ENCODE assay signal across 22 cellular contexts in the genomic region with DNA sequence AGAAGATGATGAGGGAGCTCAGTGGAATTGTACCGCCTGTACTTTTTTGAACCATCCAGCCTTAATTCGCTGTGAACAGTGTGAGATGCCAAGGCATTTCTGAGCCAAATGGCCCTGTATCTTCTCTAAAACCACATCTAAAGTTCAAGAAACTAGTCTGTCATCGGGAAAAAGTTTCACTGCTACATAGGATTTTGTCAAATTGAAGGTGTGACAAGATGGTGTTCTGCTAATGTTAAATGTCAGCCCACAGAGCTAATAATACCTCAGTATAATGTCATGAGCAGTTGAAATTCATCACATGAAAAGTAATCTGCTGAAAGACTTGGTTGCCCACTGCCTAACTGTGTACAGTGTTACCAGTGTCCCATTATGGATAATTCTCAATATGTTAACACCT. TPM values are rescaled to one million over a fixed set of nuclear protein-coding genes. Genes with fewer than 3 reads are reported as not detected.
DNase-seq lines count a peak whose midpoint lies in the region; ATAC-seq, FAIRE-seq and TF ChIP-seq lines count a peak whose summit lies in the region.
"Had no signal": no experiment of that assay in that cellular context is flagged by ENCODE, and none has a peak within 500 bp of the region (broad histone marks: within the 10 kb centered on the region; RNA-seq: fewer than 3 reads in every experiment).

No MANE protein-coding gene starts in this region.

- ATAC-seq in heart right ventricle: peak in 7 of 8 donors; percentile 68 to 87 (median 77)
- ATAC-seq in psoas muscle: peak in 2 of 4 donors; percentile 38 to 55
- ATAC-seq in HG03439 (IDR thresholded peaks at IDR 0.05; ENCODE audit: unreplicated experiment): no peak
- ATAC-seq in GM18867 (IDR thresholded peaks at IDR 0.05; ENCODE audit: unreplicated experiment): no peak

- H3K4me3 Mint-ChIP-seq in activated T-cell treated with anti-CD3 and anti-CD28 coated beads, Interleukin-2, amount 50 U/mL, for 24 hours: no peak overlapping the region
- H3K4me3 Mint-ChIP-seq: CD4-positive, CD25-positive, alpha-beta regulatory T cell had no signal

- H3K4me1 Mint-ChIP-seq in activated T-cell treated with anti-CD3 and anti-CD28 coated beads, Interleukin-2, amount 50 U/mL, for 24 hours (ENCODE audit: low read depth): peaks cover 28% of the 10 kb centered on the region

- peaks cover under 1% of the 10 kb centered on the region for H3K9me3 Mint-ChIP-seq in activated T-cell treated with anti-CD3 and anti-CD28 coated beads, Interleukin-2, amount 50 U/mL, for 24 hours

- intact Hi-C loops in heart right ventricle (cut with DNase I) (loop anchor here in 4 of 10 donors (2.0 to 10.0 kb wide), 4 partner anchors 91 to 215 kb away; a partner anchor contains a TSS), psoas muscle (cut with DNase I) (loop anchor here (5.0 kb wide), 2 partner anchors 87 to 92 kb away; a partner anchor contains a TSS)

- TF ChIP-seq CTCF in heart right ventricle (IDR thresholded peaks at IDR 0.05) (no peak), psoas muscle (IDR thresholded peaks at IDR 0.05) (no peak)

- peak overlapping the region in 6 of 10 donors; percentile 2 to 54 (median 38) for H3K27ac ChIP-seq in heart right ventricle
- H3K27ac ChIP-seq in psoas muscle: peak overlapping the region; percentile 64

- H3K4me3 ChIP-seq in heart right ventricle (no peak overlapping the region), psoas muscle (no peak overlapping the region)

- no peaks in the 10 kb centered on the region for H3K27me3 Mint-ChIP-seq in activated T-cell treated with anti-CD3 and anti-CD28 coated beads, Interleukin-2, amount 50 U/mL, for 24 hours
- H3K27me3 Mint-ChIP-seq: CD4-positive, CD25-positive, alpha-beta regulatory T cell had no signal

- H3K36me3 Mint-ChIP-seq in activated T-cell treated with anti-CD3 and anti-CD28 coated beads, Interleukin-2, amount 50 U/mL, for 24 hours (ENCODE audit: low read depth): peaks cover 89% of the 10 kb centered on the region

- FAIRE-seq in GM18507 (lab: Jason Lieb, UNC): peak; percentile 21
- FAIRE-seq: A204.1, G401.6, H54, RCC 7860 had no signal

- DNase-seq in activated T-cell treated with anti-CD3 and anti-CD28 coated beads, Interleukin-2, amount 50 U/mL, for 24 hours: no peak
- DNase-seq in activated T-cell treated with anti-CD3 and anti-CD28 coated beads, Interleukin-2, amount 50 U/mL, for 48 hours: no peak
- DNase-seq in GM18507 (ENCODE audit: extremely low spot score, insufficient read length, low read depth): no peak
- no peak for DNase-seq in heart right ventricle
- no peak for DNase-seq in psoas muscle
- DNase-seq in NCI-H1694 (lab: John Stamatoyannopoulos, UW): no peak
- DNase-seq: BE2C; Caco-2; CD4-positive, CD25-positive, alpha-beta regulatory T cell; KG1; NCI-H187; NCI-H2107; NCI-H510A; NCI-H748 treated with DMSO at 0.1 percent for 48 hours; NK-92 treated with Interleukin-12 subunit alpha and Interleukin-12 subunit beta, amount 100 ng/mL, for 24 hours; SHP77 had no signal

- peak overlapping the region; percentile 26 for H3K27ac Mint-ChIP-seq in activated T-cell treated with anti-CD3 and anti-CD28 coated beads, Interleukin-2, amount 50 U/mL, for 24 hours

- no peaks in the 10 kb centered on the region for H3K27me3 ChIP-seq in heart right ventricle
- H3K27me3 ChIP-seq in psoas muscle (ENCODE audit: insufficient read depth in 3 of 3, low read length in 2 of 3): no peaks in the 10 kb centered on the region
- H3K27me3 ChIP-seq: BE2C had no signal

- H3K4me1 ChIP-seq in heart right ventricle (peaks cover 0 to 31% (median 6%) of the 10 kb centered on the region in 9 donors), psoas muscle (peaks cover 18% of the 10 kb centered on the region)
- H3K4me1 ChIP-seq: BE2C, Caco-2 had no signal

- H3K9me3 ChIP-seq in heart right ventricle (no peaks in the 10 kb centered on the region), psoas muscle (no peaks in the 10 kb centered on the region)
- H3K9me3 ChIP-seq: BE2C, Caco-2 had no signal

- 67 to 81% methylated on average over 3 of the region's 3 CpGs for whole genome bisulfite sequencing in heart right ventricle, 2 donors
- 51 to 83% (median 65%) methylated on average over 3 of the region's 3 CpGs for WGBS in psoas muscle, 3 donors

- H3K36me3 ChIP-seq in heart right ventricle (peaks cover 0 to 57% (median 7%) of the 10 kb centered on the region in 9 donors), psoas muscle (ENCODE audit: insufficient read depth in 1 of 2, low read depth in 1 of 2) (peaks cover 2 to 32% of the 10 kb centered on the region in 2 donors)

RNA-seq across cellular contexts. Expression of a gene that starts 9.6 kb away (rescaled TPM):
- total RNA-seq in heart right ventricle: under 1 TPM in 9 of 10 donors, not detected in 1; 0.24 to 0.68 (median 0.37) TPM
- under 1 TPM; 0.06 to 0.37 TPM for polyA plus RNA-seq in heart right ventricle
- under 1 TPM; 0.26 to 0.42 (median 0.36) TPM for total RNA-seq in psoas muscle
- polyA plus RNA-seq in psoas muscle: under 1 TPM in 1 of 3 donors, not detected in 2; 0.16 TPM

Comparison
In these comparisons a context has a peak if more than half of its experiments do, and no peak if none do; other contexts are left out.
1. ATAC-seq: peak in heart right ventricle (7 of 8); none in HG03439 (single experiment) and GM18867 (single experiment).